ENCODE assay signal across 7 cellular contexts in the genomic region with DNA sequence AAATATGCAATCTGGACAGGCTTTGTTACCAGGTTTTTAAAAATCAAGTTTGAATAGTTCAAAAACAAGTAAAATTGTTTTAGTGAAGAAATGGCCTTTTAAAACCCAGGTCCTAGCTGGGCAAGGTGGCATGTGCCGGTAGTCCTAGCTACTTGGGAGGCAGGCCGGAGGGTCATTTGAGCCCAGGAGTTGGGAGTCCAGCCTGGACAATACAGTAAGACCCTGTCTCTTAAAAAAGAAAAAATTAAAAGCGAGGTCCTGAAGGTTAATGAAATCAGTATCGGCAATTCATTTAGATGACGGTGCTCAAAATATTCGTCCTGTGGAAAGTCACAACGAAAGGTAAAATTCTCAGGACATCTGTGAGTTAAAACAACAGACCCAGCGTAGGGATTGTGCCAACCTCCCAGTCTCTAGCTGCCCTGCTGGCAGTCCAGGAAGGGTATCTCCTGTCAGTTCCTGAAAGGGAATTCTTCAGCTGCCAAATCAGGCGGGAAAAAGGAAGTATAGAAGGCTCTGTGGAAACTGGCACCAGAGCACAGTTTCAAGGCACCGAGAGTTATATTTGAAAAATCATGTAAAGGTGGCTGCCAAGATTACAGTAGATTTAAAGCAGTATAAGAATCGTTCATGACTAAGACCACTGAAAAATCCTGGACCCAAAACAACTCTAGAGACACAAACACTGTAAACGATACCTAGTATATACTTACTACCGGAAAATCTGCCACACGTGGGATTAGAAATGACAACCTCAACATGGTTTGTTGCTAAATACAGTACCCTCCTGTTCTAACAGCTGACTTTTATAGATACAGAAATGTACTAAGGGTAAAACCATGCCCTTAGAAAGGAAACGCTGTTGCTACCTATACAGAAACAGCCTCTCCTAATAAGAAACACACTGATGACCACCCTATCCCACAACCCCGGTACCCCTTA. TPM values are rescaled to one million over a fixed set of nuclear protein-coding genes. Genes with fewer than 3 reads are reported as not detected.
DNase-seq lines count a peak whose midpoint lies in the region; ATAC-seq and TF ChIP-seq lines count a peak whose summit lies in the region.

No MANE protein-coding gene starts in this region.

- H3K9me3 ChIP-seq in adrenal gland (replicated peaks in 1 of 3) = no peaks in the 10 kb centered on the region

- peak overlapping the region in 3 of 4 donors; percentile 75 to 85 (median 76) for H3K4me3 ChIP-seq in adrenal gland

- ATAC-seq in GM18867 (IDR thresholded peaks at IDR 0.05; ENCODE audit: unreplicated experiment) (peak; percentile 9), HG02642 (IDR thresholded peaks at IDR 0.05; ENCODE audit: poor library complexity, unreplicated experiment) (no peak)

- H3K27ac ChIP-seq in adrenal gland = peak overlapping the region in 3 of 5 donors; percentile 26 to 85 (median 70)
- H3K27ac ChIP-seq in substantia nigra (ENCODE audit: low read depth, low read length, poor library complexity, severe bottlenecking) = peak overlapping the region; percentile 20

- no peaks in the 10 kb centered on the region for H3K36me3 ChIP-seq in adrenal gland (replicated peaks in 1 of 2)

- H3K4me3 Mint-ChIP-seq in immature natural killer cell = peak overlapping the region; percentile 88 to 97 (median 91)

- no peaks in the 10 kb centered on the region for H3K27me3 ChIP-seq in adrenal gland

- H3K27me3 Mint-ChIP-seq in immature natural killer cell (ENCODE audit: low read depth in 3 of 3) = peaks cover 5 to 13% (median 5%) of the 10 kb centered on the region in 3 donors

- no peak for TF ChIP-seq CTCF in adrenal gland (IDR thresholded peaks at IDR 0.05)

- 35 to 37% (median 36%) methylated on average over 16 of the region's 16 CpGs for WGBS in adrenal gland, 4 donors

- H3K27ac Mint-ChIP-seq in immature natural killer cell = peak overlapping the region; percentile 65 to 94 (median 80)

- H3K4me1 ChIP-seq in adrenal gland (replicated peaks in 1 of 2) = peaks cover 13 to 18% of the 10 kb centered on the region in 2 donors

- intact Hi-C loops in adrenal gland (cut with DNase I) = no loop called here

- no peak for TF ChIP-seq EP300 in Ishikawa (IDR thresholded peaks at IDR 0.05; ENCODE audit: borderline replicate concordance)

- TF ChIP-seq RAD21 in Ishikawa (IDR thresholded peaks at IDR 0.05; ENCODE audit: low read depth) = no peak

- peak in 1 of 7 donors; percentile 26 for DNase-seq in adrenal gland
- peak in 1 of 3 donors; percentile 17 for DNase-seq in immature natural killer cell
- peak in 2 of 49 donors; percentile 5 to 8 for DNase-seq in substantia nigra (lab: John Stamatoyannopoulos, UW)
- DNase-seq in activated CD4-positive, CD25-positive, alpha-beta regulatory T cell (lab: John Stamatoyannopoulos, UW) = no peak

- no peaks in the 10 kb centered on the region for H3K36me3 Mint-ChIP-seq in immature natural killer cell

- TF ChIP-seq POLR2A in adrenal gland (IDR thresholded peaks at IDR 0.05) = no peak

- peaks cover 21 to 33% of the 10 kb centered on the region in 2 donors for H3K4me1 Mint-ChIP-seq in immature natural killer cell

- H3K9me3 Mint-ChIP-seq in immature natural killer cell = no peaks in the 10 kb centered on the region

TF ChIP-seq in Ishikawa, 13 proteins besides CTCF, POLR2A, EP300 and RAD21:
- TF ChIP-seq TEAD4 (IDR thresholded peaks at IDR 0.05) (no peak), TAF1 (IDR thresholded peaks at IDR 0.05; ENCODE audit: low read depth) (no peak), ZBTB7A (IDR thresholded peaks at IDR 0.05; ENCODE audit: low read depth) (0 out of 2 replicates have a peak, but pooled peaks have one; percentile 25), NFIC (IDR thresholded peaks at IDR 0.05) (no peak)
- TF ChIP-seq, protein P1, sequence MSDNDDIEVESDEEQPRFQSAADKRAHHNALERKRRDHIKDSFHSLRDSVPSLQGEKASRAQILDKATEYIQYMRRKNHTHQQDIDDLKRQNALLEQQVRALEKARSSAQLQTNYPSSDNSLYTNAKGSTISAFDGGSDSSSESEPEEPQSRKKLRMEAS (IDR thresholded peaks at IDR 0.05) = no peak

RNA-seq across cellular contexts. Expression of gene ABHD17C, which starts 1.2 kb away (rescaled TPM):
- total RNA-seq in adrenal gland = 1 to 10 TPM; 2.1 to 9.9 (median 5.6) TPM
- polyA plus RNA-seq in adrenal gland (1 to 10 TPM; 1.9 to 6.6 (median 2.1) TPM), immature natural killer cell (1 to 10 TPM; 1.3 to 2.7 (median 1.5) TPM)
